Comparison of ENCODE assay signal across 16 cellular contexts in the genomic region with DNA sequence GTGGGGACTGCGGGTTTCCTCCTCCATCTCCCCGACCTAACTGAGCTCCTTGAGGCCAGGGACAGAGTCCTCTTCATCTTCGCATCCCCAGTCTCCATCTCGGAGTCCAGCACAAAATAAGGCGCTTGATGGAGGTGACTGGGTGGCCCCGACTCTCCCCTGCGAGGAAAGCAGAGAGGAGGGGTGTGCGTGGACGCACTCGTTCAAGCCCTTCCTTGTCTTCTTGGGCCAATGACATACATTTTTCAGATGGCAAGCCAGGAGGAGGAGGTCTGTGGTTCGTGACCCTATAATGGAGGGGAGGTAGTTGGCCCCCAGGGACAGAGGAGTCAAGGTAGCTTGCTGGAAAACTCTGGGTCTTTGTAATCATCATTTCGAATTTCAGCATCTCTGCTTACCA. TPM values are rescaled to one million over a fixed set of nuclear protein-coding genes. Genes with fewer than 3 reads are reported as not detected.
DNase-seq lines count a peak whose midpoint lies in the region; ATAC-seq and TF ChIP-seq lines count a peak whose summit lies in the region.
"Had no signal": no experiment of that assay in that cellular context is flagged by ENCODE, and none has a peak within 500 bp of the region (broad histone marks: within the 10 kb centered on the region; RNA-seq: fewer than 3 reads in every experiment).

No MANE protein-coding gene starts in this region.

- WGBS in sigmoid colon, 2 donors = 92% methylated on average over 12 of the region's 12 CpGs

- peaks cover 70% of the 10 kb centered on the region for H3K4me1 ChIP-seq in left ventricle myocardium inferior
- peaks cover 0 to 88% (median 82%) of the 10 kb centered on the region in 4 donors for H3K4me1 ChIP-seq in sigmoid colon
- peaks cover 20 to 31% of the 10 kb centered on the region in 2 donors for H3K4me1 ChIP-seq in uterus

- ATAC-seq in Right ventricle myocardium inferior (no peak), left lobe of liver (no peak), HG02884 (IDR thresholded peaks at IDR 0.05; ENCODE audit: unreplicated experiment) (no peak), WTC11 (no peak)
- ATAC-seq: CD8-positive, alpha-beta T cell; stimulated activated effector memory CD8-positive, alpha-beta T cell treated with anti-CD3 and anti-CD28 coated beads, Interleukin-12 subunit alpha, Interleukin-12 subunit beta, amount 100 ng/mL, for 72 hours had no signal

- TF ChIP-seq EP300 in sigmoid colon (IDR thresholded peaks at IDR 0.05) = no peak

- intact Hi-C loops in left ventricle myocardium inferior (cut with micrococcal nuclease) (no loop called here), Right ventricle myocardium inferior (cut with DNase I) (no loop called here), sigmoid colon (cut with DNase I) (no loop called here), uterus (cut with DNase I; ENCODE audit: low total_unique reads) (no loop called here)

- H3K36me3 Mint-ChIP-seq in WTC11 = no peaks in the 10 kb centered on the region
- H3K36me3 Mint-ChIP-seq: CD8-positive, alpha-beta T cell; stimulated activated effector memory CD8-positive, alpha-beta T cell treated with anti-CD3 and anti-CD28 coated beads, Interleukin-12 subunit alpha, Interleukin-12 subunit beta, amount 100 ng/mL, for 72 hours had no signal

- H3K4me1 Mint-ChIP-seq in WTC11 = peaks cover 26% of the 10 kb centered on the region

- H3K27me3 ChIP-seq in left ventricle myocardium inferior (ENCODE audit: low read depth) (peaks cover 38% of the 10 kb centered on the region), sigmoid colon (no peaks in the 10 kb centered on the region), uterus (no peaks in the 10 kb centered on the region)
- H3K27me3 ChIP-seq: MG63 had no signal

- H3K27ac Mint-ChIP-seq in WTC11 = no peak overlapping the region
- H3K27ac Mint-ChIP-seq: CD8-positive, alpha-beta T cell; stimulated activated effector memory CD8-positive, alpha-beta T cell treated with anti-CD3 and anti-CD28 coated beads, Interleukin-12 subunit alpha, Interleukin-12 subunit beta, amount 100 ng/mL, for 72 hours had no signal

- H3K4me3 ChIP-seq in left ventricle myocardium inferior (no peak overlapping the region), fibroblast of villous mesenchyme (ENCODE audit: low read depth, low read length) (no peak overlapping the region), sigmoid colon (no peak overlapping the region), uterus (no peak overlapping the region)
- H3K4me3 ChIP-seq: MG63 had no signal

- POLR2A ChIA-PET in WTC11 (lab: Charles Lee) = interaction anchor here (0.6 to 1.0 kb wide), 3 partner anchors 60 to 107 kb away, joined by 3 to 7 read pairs (median 3); no protein-coding TSS in a partner anchor

- H3K4me3 Mint-ChIP-seq in WTC11 = no peak overlapping the region
- H3K4me3 Mint-ChIP-seq: CD8-positive, alpha-beta T cell; stimulated activated effector memory CD8-positive, alpha-beta T cell treated with anti-CD3 and anti-CD28 coated beads, Interleukin-12 subunit alpha, Interleukin-12 subunit beta, amount 100 ng/mL, for 72 hours had no signal

- no peaks in the 10 kb centered on the region for H3K9me3 Mint-ChIP-seq in WTC11
- H3K9me3 Mint-ChIP-seq: CD8-positive, alpha-beta T cell; stimulated activated effector memory CD8-positive, alpha-beta T cell treated with anti-CD3 and anti-CD28 coated beads, Interleukin-12 subunit alpha, Interleukin-12 subunit beta, amount 100 ng/mL, for 72 hours had no signal

- TF ChIP-seq CTCF in left ventricle myocardium inferior (IDR thresholded peaks at IDR 0.05; ENCODE audit: borderline replicate concordance) (no peak), fibroblast of villous mesenchyme (IDR thresholded peaks at IDR 0.05; ENCODE audit: insufficient read depth, low read depth, low read length) (no peak), sigmoid colon (IDR thresholded peaks at IDR 0.05) (no peak), uterus (IDR thresholded peaks at IDR 0.05) (no peak), WTC11 (IDR thresholded peaks at IDR 0.05) (no peak)

- peaks cover 14% of the 10 kb centered on the region for H3K36me3 ChIP-seq in left ventricle myocardium inferior
- H3K36me3 ChIP-seq in sigmoid colon = peaks cover 18 to 40% (median 23%) of the 10 kb centered on the region in 4 donors
- no peaks in the 10 kb centered on the region for H3K36me3 ChIP-seq in uterus
- H3K36me3 ChIP-seq: MG63 had no signal

- peak overlapping the region; percentile 88 for H3K27ac ChIP-seq in left ventricle myocardium inferior (replicated peaks)
- peak overlapping the region; percentile 96 to 100 (median 98) for H3K27ac ChIP-seq in sigmoid colon
- peak overlapping the region; percentile 94 to 99 for H3K27ac ChIP-seq in uterus

- CTCF ChIA-PET in WTC11 (lab: Charles Lee) = interaction anchor here (0.7 to 1.8 kb wide), 3 partner anchors 88 to 243 kb away, joined by 3 to 9 read pairs (median 4); no protein-coding TSS in a partner anchor

- TF ChIP-seq POLR2A in sigmoid colon (IDR thresholded peaks at IDR 0.05) (no peak), uterus (IDR thresholded peaks at IDR 0.05) (no peak)

- H3K9me3 ChIP-seq in left ventricle myocardium inferior (replicated peaks) (no peaks in the 10 kb centered on the region), sigmoid colon (no peaks in the 10 kb centered on the region), uterus (no peaks in the 10 kb centered on the region)
- H3K9me3 ChIP-seq: MG63 had no signal

- DNase-seq in left ventricle myocardium inferior (no peak), Right ventricle myocardium inferior (ENCODE audit: missing footprints) (no peak), fibroblast of villous mesenchyme (ENCODE audit: low read depth) (peak; percentile 20), sigmoid colon (no peak), uterus (no peak), left lobe of liver (ENCODE audit: low spot score) (no peak), WTC11 (ENCODE audit: low spot score) (no peak)
- DNase-seq: activated CD4-positive, CD25-positive, alpha-beta regulatory T cell; activated gamma-delta T cell treated with Interleukin-2 at 50 U/mL for 16 hours; CD8-positive, alpha-beta T cell; head of caudate nucleus; NCI-H187 treated with DMSO at 0.1 percent for 48 hours; NCI-H748 treated with DMSO at 0.1 percent for 48 hours had no signal

- no peaks in the 10 kb centered on the region for H3K27me3 Mint-ChIP-seq in WTC11 (ENCODE audit: low read depth)

TF ChIP-seq in WTC11, 78 proteins besides CTCF, POLR2A, EP300 and RAD21:
- TF ChIP-seq TCF7 (CRISPR knock-in tag; IDR thresholded peaks at IDR 0.05; ENCODE audit: low read depth) = no peak

RNA-seq across cellular contexts. Expression of a gene that starts 17.2 kb away (rescaled TPM):
- total RNA-seq in left ventricle myocardium inferior = 12.8 TPM
- 38.1 TPM for total RNA-seq in Right ventricle myocardium inferior
- total RNA-seq in fibroblast of villous mesenchyme = 44.0 and 87.3 TPM in 2 replicates
- total RNA-seq in sigmoid colon = 100 to 1,000 TPM; 140 to 545 (median 260) TPM
- 10 to 100 TPM in 1 of 3 donors, 1 to 10 TPM in 2; 3.0 to 27.3 (median 6.0) TPM for polyA plus RNA-seq in sigmoid colon
- 100 to 1,000 TPM; 108 to 441 (median 190) TPM for total RNA-seq in uterus
- total RNA-seq in left lobe of liver = 4.5 TPM
- 8.7 to 9.5 TPM (median 9.4 TPM) in 3 replicates for total RNA-seq in WTC11 (2021)
